In genomic region chr3:124923833-124924232, GRCh38 we compare ENCODE assay signal across 19 cellular contexts. TPM values are rescaled to one million over a fixed set of nuclear protein-coding genes. Genes with fewer than 3 reads are reported as not detected.
DNase-seq lines count a peak whose midpoint lies in the region; ATAC-seq and TF ChIP-seq lines count a peak whose summit lies in the region.
"Had no signal": no experiment of that assay in that cellular context is flagged by ENCODE, and none has a peak within 500 bp of the region (broad histone marks: within the 10 kb centered on the region; RNA-seq: fewer than 3 reads in every experiment).

No MANE protein-coding gene starts in this region.

- ATAC-seq in natural killer cell: no peak
- no peak for ATAC-seq in activated T-cell treated with anti-CD3 and anti-CD28 coated beads, Interleukin-2, amount 50 U/mL, for 4 hours
- ATAC-seq in HG02870 (IDR thresholded peaks at IDR 0.05; ENCODE audit: unreplicated experiment): no peak

- no peaks in the 10 kb centered on the region for H3K9me3 ChIP-seq in A673 (ENCODE audit: low read depth, low read length, poor library complexity, severe bottlenecking)
- H3K9me3 ChIP-seq in tibial nerve: no peaks in the 10 kb centered on the region
- H3K9me3 ChIP-seq: ascending aorta, BE2C, vagina had no signal

- no peaks in the 10 kb centered on the region for H3K4me1 ChIP-seq in A673 (ENCODE audit: insufficient read depth, low read length, poor library complexity, severe bottlenecking)
- H3K4me1 ChIP-seq in tibial nerve: no peaks in the 10 kb centered on the region
- H3K4me1 ChIP-seq: ascending aorta, BE2C, parathyroid adenoma, vagina had no signal

- H3K27me3 ChIP-seq in A673 (replicated peaks; ENCODE audit: insufficient read depth, low read depth, low read length, poor library complexity) (no peaks in the 10 kb centered on the region), tibial nerve (no peaks in the 10 kb centered on the region)
- H3K27me3 ChIP-seq: ascending aorta, BE2C, vagina had no signal

- H3K27ac ChIP-seq in A673 (ENCODE audit: low read depth, low read length, poor library complexity, severe bottlenecking) (no peak overlapping the region), tibial nerve (no peak overlapping the region)
- H3K27ac ChIP-seq: ascending aorta, parathyroid adenoma, vagina had no signal

- H3K4me3 ChIP-seq in A673 (ENCODE audit: low read depth, low read length, poor library complexity, severe bottlenecking): no peak overlapping the region
- no peak overlapping the region for H3K4me3 ChIP-seq in tibial nerve
- H3K4me3 ChIP-seq: ascending aorta, vagina had no signal

- TF ChIP-seq EP300 in tibial nerve (IDR thresholded peaks at IDR 0.05): no peak

- H3K4me3 Mint-ChIP-seq in natural killer cell: no peak overlapping the region
- no peak overlapping the region for H3K4me3 Mint-ChIP-seq in activated T-cell treated with anti-CD3 and anti-CD28 coated beads, Interleukin-2, amount 50 U/mL, for 4 hours
- H3K4me3 Mint-ChIP-seq: activated CD4-positive, alpha-beta T cell treated with anti-CD3 and anti-CD28 coated beads, Interleukin-2, amount 10 ng/mL, durations not matched to agents 24 days and 14 days; naive B cell had no signal

- CTCF ChIA-PET in A673 (lab: Charles Lee): no interaction called here

- H3K4me1 Mint-ChIP-seq in natural killer cell: no peaks in the 10 kb centered on the region
- peaks cover 2% of the 10 kb centered on the region for H3K4me1 Mint-ChIP-seq in activated T-cell treated with anti-CD3 and anti-CD28 coated beads, Interleukin-2, amount 50 U/mL, for 4 hours (ENCODE audit: low read depth)
- H3K4me1 Mint-ChIP-seq: naive B cell had no signal

- peaks cover 8 to 19% of the 10 kb centered on the region in 2 donors for H3K27me3 Mint-ChIP-seq in natural killer cell (ENCODE audit: low read depth in 2 of 2)
- H3K27me3 Mint-ChIP-seq in activated T-cell treated with anti-CD3 and anti-CD28 coated beads, Interleukin-2, amount 50 U/mL, for 4 hours (ENCODE audit: low read depth): peaks cover 8% of the 10 kb centered on the region

- intact Hi-C loops in A673 (cut with micrococcal nuclease; ENCODE audit: unreplicated experiment): no loop called here
- intact Hi-C loops in natural killer cell (cut with micrococcal nuclease): loop anchor here (10.0 kb wide), 1 partner anchor 221 kb away; no protein-coding TSS in a partner anchor

- no peak overlapping the region for H3K27ac Mint-ChIP-seq in natural killer cell
- H3K27ac Mint-ChIP-seq: activated CD4-positive, alpha-beta T cell treated with anti-CD3 and anti-CD28 coated beads, Interleukin-2, amount 10 ng/mL, durations not matched to agents 24 days and 14 days; naive B cell had no signal

- H3K9me3 Mint-ChIP-seq in natural killer cell: no peaks in the 10 kb centered on the region
- H3K9me3 Mint-ChIP-seq in activated T-cell treated with anti-CD3 and anti-CD28 coated beads, Interleukin-2, amount 50 U/mL, for 4 hours: no peaks in the 10 kb centered on the region
- H3K9me3 Mint-ChIP-seq: activated CD4-positive, alpha-beta T cell treated with anti-CD3 and anti-CD28 coated beads, Interleukin-2, amount 10 ng/mL, durations not matched to agents 24 days and 14 days; naive B cell had no signal

- no peak for TF ChIP-seq POLR2A in tibial nerve (IDR thresholded peaks at IDR 0.05)

- no peak for DNase-seq in A673 (ENCODE audit: low spot score)
- DNase-seq in GM10266 (ENCODE audit: extremely low spot score): no peak
- peak; percentile 28 for DNase-seq in NAMALWA (ENCODE audit: low spot score)
- peak; percentile 8 for DNase-seq in dermis blood vessel endothelial cell
- DNase-seq in natural killer cell: no peak
- no peak for DNase-seq in tibial nerve (ENCODE audit: low spot score in 2 of 2)
- no peak for DNase-seq in activated T-cell treated with anti-CD3 and anti-CD28 coated beads, Interleukin-2, amount 50 U/mL, for 4 hours
- DNase-seq: activated CD4-positive, alpha-beta T cell treated with anti-CD3 and anti-CD28 coated beads, Interleukin-2, amount 10 ng/mL, durations not matched to agents 24 days and 14 days; activated naive CD4-positive, alpha-beta T cell; BE2C; cortex of kidney; MM.1S; naive B cell; NCI-H524 had no signal

- no peaks in the 10 kb centered on the region for H3K36me3 Mint-ChIP-seq in natural killer cell
- no peaks in the 10 kb centered on the region for H3K36me3 Mint-ChIP-seq in activated T-cell treated with anti-CD3 and anti-CD28 coated beads, Interleukin-2, amount 50 U/mL, for 4 hours (ENCODE audit: insufficient read depth)
- H3K36me3 Mint-ChIP-seq: naive B cell had no signal

- POLR2A ChIA-PET in A673 (lab: Charles Lee; ENCODE audit: low non-redundant PET): interaction anchor here (0.6 kb wide), 1 partner anchor 29 kb away, joined by 3 read pairs; no protein-coding TSS in a partner anchor

- no peaks in the 10 kb centered on the region for H3K36me3 ChIP-seq in A673 (ENCODE audit: insufficient read depth, low read length, poor library complexity, severe bottlenecking)
- H3K36me3 ChIP-seq in tibial nerve: no peaks in the 10 kb centered on the region
- H3K36me3 ChIP-seq: ascending aorta, BE2C, vagina had no signal

- BruUV-seq in A673 (replicated peaks; lab: Mats Ljungman, UMichigan): no TSS peak

- TF ChIP-seq CTCF in A673 (conservative IDR thresholded peaks at IDR 0.05; ENCODE audit: low read depth, low read length) (peak; percentile 43; the same call in 1 of the 2 replicates), GM10266 (IDR thresholded peaks at IDR 0.05; ENCODE audit: control insufficient read depth, insufficient read depth, low read depth, missing control alignments) (peak; percentile 8), natural killer cell (IDR thresholded peaks at IDR 0.05) (no peak), tibial nerve (IDR thresholded peaks at IDR 0.05) (peak in 2 of 5 experiments; percentile 9 to 15)

RNA-seq across cellular contexts. Expression of gene MUC13, which starts 10.7 kb away (rescaled TPM):
- not detected in 2 replicates for total RNA-seq in A673 (2021)
- total RNA-seq in dermis blood vessel endothelial cell: not detected in 2 replicates
- 1 to 10 TPM in 1 of 3 donors, under 1 TPM in 2; 0.16 to 2.1 (median 0.63) TPM for total RNA-seq in natural killer cell
- total RNA-seq in tibial nerve: not detected
- under 1 TPM in 2 of 3 donors, not detected in 1; 0.05 to 0.10 TPM for total RNA-seq in activated T-cell treated with anti-CD3 and anti-CD28 coated beads, Interleukin-2, amount 50 U/mL, for 4 hours
- total RNA-seq: activated CD4-positive, alpha-beta T cell treated with anti-CD3 and anti-CD28 coated beads, Interleukin-2, amount 10 ng/mL, durations not matched to agents 24 days and 14 days; ascending aorta; lung microvascular endothelial cell; vagina had no signal

RNA-seq across cellular contexts. Expression of gene ITGB5, which starts 36.7 kb away (rescaled TPM):
- 116 and 125 TPM in 2 replicates for total RNA-seq in A673 (2021)
- 86.6 and 107 TPM in 2 replicates for total RNA-seq in dermis blood vessel endothelial cell
- total RNA-seq in natural killer cell: 1 to 10 TPM; 1.0 to 8.4 (median 5.4) TPM
- 100 to 1,000 TPM; 114 to 217 (median 193) TPM for total RNA-seq in tibial nerve
- total RNA-seq in activated T-cell treated with anti-CD3 and anti-CD28 coated beads, Interleukin-2, amount 50 U/mL, for 4 hours: under 1 TPM; 0.71 to 0.87 (median 0.71) TPM

Comparison
In these comparisons a context has a peak if more than half of its experiments do, and no peak if none do; other contexts are left out.
1. DNase-seq: peak in NAMALWA (single experiment) and dermis blood vessel endothelial cell (single experiment); none in A673 (single experiment), GM10266 (single experiment), natural killer cell (single experiment), tibial nerve (0 of 2) and activated T-cell treated with anti-CD3 and anti-CD28 coated beads, Interleukin-2, amount 50 U/mL, for 4 hours (single experiment).